3 cellular contexts compared by ENCODE assay signal in the genomic region with DNA sequence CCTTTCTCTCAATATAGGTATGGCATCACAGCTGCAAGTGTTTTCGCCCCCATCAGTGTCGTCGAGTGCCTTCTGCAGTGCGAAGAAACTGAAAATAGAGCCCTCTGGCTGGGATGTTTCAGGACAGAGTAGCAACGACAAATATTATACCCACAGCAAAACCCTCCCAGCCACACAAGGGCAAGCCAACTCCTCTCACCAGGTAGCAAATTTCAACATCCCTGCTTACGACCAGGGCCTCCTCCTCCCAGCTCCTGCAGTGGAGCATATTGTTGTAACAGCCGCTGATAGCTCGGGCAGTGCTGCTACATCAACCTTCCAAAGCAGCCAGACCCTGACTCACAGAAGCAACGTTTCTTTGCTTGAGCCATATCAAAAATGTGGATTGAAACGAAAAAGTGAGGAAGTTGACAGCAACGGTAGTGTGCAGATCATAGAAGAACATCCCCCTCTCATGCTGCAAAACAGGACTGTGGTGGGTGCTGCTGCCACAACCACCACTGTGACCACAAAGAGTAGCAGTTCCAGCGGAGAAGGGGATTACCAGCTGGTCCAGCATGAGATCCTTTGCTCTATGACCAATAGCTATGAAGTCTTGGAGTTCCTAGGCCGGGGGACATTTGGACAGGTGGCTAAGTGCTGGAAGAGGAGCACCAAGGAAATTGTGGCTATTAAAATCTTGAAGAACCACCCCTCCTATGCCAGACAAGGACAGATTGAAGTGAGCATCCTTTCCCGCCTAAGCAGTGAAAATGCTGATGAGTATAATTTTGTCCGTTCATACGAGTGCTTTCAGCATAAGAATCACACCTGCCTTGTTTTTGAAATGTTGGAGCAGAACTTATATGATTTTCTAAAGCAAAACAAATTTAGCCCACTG.
TF ChIP-seq lines count a peak whose summit lies in the region.

No MANE protein-coding gene starts in this region.

TF ChIP-seq in WTC11, 78 proteins besides CTCF, POLR2A, EP300 and RAD21:
- TF ChIP-seq, protein P1, sequence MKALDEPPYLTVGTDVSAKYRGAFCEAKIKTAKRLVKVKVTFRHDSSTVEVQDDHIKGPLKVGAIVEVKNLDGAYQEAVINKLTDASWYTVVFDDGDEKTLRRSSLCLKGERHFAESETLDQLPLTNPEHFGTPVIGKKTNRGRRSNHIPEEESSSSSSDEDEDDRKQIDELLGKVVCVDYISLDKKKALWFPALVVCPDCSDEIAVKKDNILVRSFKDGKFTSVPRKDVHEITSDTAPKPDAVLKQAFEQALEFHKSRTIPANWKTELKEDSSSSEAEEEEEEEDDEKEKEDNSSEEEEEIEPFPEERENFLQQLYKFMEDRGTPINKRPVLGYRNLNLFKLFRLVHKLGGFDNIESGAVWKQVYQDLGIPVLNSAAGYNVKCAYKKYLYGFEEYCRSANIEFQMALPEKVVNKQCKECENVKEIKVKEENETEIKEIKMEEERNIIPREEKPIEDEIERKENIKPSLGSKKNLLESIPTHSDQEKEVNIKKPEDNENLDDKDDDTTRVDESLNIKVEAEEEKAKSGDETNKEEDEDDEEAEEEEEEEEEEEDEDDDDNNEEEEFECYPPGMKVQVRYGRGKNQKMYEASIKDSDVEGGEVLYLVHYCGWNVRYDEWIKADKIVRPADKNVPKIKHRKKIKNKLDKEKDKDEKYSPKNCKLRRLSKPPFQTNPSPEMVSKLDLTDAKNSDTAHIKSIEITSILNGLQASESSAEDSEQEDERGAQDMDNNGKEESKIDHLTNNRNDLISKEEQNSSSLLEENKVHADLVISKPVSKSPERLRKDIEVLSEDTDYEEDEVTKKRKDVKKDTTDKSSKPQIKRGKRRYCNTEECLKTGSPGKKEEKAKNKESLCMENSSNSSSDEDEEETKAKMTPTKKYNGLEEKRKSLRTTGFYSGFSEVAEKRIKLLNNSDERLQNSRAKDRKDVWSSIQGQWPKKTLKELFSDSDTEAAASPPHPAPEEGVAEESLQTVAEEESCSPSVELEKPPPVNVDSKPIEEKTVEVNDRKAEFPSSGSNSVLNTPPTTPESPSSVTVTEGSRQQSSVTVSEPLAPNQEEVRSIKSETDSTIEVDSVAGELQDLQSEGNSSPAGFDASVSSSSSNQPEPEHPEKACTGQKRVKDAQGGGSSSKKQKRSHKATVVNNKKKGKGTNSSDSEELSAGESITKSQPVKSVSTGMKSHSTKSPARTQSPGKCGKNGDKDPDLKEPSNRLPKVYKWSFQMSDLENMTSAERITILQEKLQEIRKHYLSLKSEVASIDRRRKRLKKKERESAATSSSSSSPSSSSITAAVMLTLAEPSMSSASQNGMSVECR (CRISPR knock-in tag; IDR thresholded peaks at IDR 0.05; ENCODE audit: borderline replicate concordance): no peak
- TF ChIP-seq GTF2I (CRISPR knock-in tag; conservative IDR thresholded peaks at IDR 0.05) (no peak), ZNF396 (CRISPR knock-in tag; IDR thresholded peaks at IDR 0.05; ENCODE audit: borderline replicate concordance) (no peak)
- TF ChIP-seq, protein P2, sequence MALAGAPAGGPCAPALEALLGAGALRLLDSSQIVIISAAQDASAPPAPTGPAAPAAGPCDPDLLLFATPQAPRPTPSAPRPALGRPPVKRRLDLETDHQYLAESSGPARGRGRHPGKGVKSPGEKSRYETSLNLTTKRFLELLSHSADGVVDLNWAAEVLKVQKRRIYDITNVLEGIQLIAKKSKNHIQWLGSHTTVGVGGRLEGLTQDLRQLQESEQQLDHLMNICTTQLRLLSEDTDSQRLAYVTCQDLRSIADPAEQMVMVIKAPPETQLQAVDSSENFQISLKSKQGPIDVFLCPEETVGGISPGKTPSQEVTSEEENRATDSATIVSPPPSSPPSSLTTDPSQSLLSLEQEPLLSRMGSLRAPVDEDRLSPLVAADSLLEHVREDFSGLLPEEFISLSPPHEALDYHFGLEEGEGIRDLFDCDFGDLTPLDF (CRISPR knock-in tag; IDR thresholded peaks at IDR 0.05): no peak
- TF ChIP-seq, protein P3, sequence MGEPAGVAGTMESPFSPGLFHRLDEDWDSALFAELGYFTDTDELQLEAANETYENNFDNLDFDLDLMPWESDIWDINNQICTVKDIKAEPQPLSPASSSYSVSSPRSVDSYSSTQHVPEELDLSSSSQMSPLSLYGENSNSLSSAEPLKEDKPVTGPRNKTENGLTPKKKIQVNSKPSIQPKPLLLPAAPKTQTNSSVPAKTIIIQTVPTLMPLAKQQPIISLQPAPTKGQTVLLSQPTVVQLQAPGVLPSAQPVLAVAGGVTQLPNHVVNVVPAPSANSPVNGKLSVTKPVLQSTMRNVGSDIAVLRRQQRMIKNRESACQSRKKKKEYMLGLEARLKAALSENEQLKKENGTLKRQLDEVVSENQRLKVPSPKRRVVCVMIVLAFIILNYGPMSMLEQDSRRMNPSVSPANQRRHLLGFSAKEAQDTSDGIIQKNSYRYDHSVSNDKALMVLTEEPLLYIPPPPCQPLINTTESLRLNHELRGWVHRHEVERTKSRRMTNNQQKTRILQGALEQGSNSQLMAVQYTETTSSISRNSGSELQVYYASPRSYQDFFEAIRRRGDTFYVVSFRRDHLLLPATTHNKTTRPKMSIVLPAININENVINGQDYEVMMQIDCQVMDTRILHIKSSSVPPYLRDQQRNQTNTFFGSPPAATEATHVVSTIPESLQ (CRISPR knock-in tag; IDR thresholded peaks at IDR 0.05): no peak

TF ChIP-seq in HepG2, 621 proteins besides CTCF, POLR2A, EP300 and RAD21:
- TF ChIP-seq MAFF (IDR thresholded peaks at IDR 0.05; ENCODE audit: low read depth, low read length) (peak; percentile 52; the same call in 1 of the 2 replicates), MAFK (conservative IDR thresholded peaks at IDR 0.05 in 1 of 2, IDR thresholded peaks at IDR 0.05 in 1 of 2; ENCODE audit: low read length in 2 of 2) (peak; percentile 44 to 66; a peak in 3 of 4 replicates), TBP (CRISPR knock-in tag; IDR thresholded peaks at IDR 0.05) (no peak)
TF ChIP-seq in HepG2: peak in this region for 2.

TF ChIP-seq in HEK293T, 16 proteins besides CTCF, POLR2A, EP300 and RAD21:
- TF ChIP-seq LEF1 (IDR thresholded peaks at IDR 0.05; ENCODE audit: borderline replicate concordance): no peak
- no peak for TF ChIP-seq ZNF384 (IDR thresholded peaks at IDR 0.05)
- TF ChIP-seq FOXM1 (IDR thresholded peaks at IDR 0.05; ENCODE audit: borderline replicate concordance): no peak
- TF ChIP-seq TARDBP (IDR thresholded peaks at IDR 0.05): no peak
- TF ChIP-seq ARNT (IDR thresholded peaks at IDR 0.05): no peak
- no peak for TF ChIP-seq BHLHE40 (IDR thresholded peaks at IDR 0.05; ENCODE audit: borderline replicate concordance)
- no peak for TF ChIP-seq HDGF (IDR thresholded peaks at IDR 0.05; ENCODE audit: borderline replicate concordance)
TF ChIP-seq in HEK293T: peak in this region for 0.
